18 cellular contexts compared by ENCODE assay signal in genomic region chr4:128596844-128597243, GRCh38.
"Had no signal": no experiment of that assay in that cellular context is flagged by ENCODE, and none has a peak within 500 bp of the region (broad histone marks: within the 10 kb centered on the region; RNA-seq: fewer than 3 reads in every experiment).

No MANE protein-coding gene starts in this region.

- H3K4me3 ChIP-seq: adrenal gland, cardiac muscle cell, ovary, thoracic aorta, upper lobe of right lung had no signal

- H3K27me3 ChIP-seq: adrenal gland, ovary, upper lobe of right lung had no signal

- H3K36me3 ChIP-seq: adrenal gland, cardiac muscle cell, ovary, thoracic aorta, upper lobe of right lung had no signal

- H3K36me3 Mint-ChIP-seq: stimulated activated effector memory CD8-positive, alpha-beta T cell treated with anti-CD3 and anti-CD28 coated beads, Interleukin-12 subunit alpha, Interleukin-12 subunit beta, amount 100 ng/mL, for 72 hours had no signal

- H3K27ac ChIP-seq: adrenal gland, cardiac muscle cell, ovary, thoracic aorta, upper lobe of right lung had no signal

- H3K27ac Mint-ChIP-seq: activated naive CD4-positive, alpha-beta T cell treated with anti-CD3 and anti-CD28 coated beads, Interleukin-2, amount 50 U/mL, for 72 hours; activated T-cell treated with anti-CD3 and anti-CD28 coated beads, Interleukin-2, amount 50 U/mL, for 72 hours; endodermal cell; naive thymus-derived CD4-positive, alpha-beta T cell; stimulated activated effector memory CD8-positive, alpha-beta T cell treated with anti-CD3 and anti-CD28 coated beads, Interleukin-12 subunit alpha, Interleukin-12 subunit beta, amount 100 ng/mL, for 72 hours had no signal

- H3K4me3 Mint-ChIP-seq: activated T-cell treated with anti-CD3 and anti-CD28 coated beads, Interleukin-2, amount 50 U/mL, for 72 hours; endodermal cell; naive thymus-derived CD4-positive, alpha-beta T cell; stimulated activated effector memory CD8-positive, alpha-beta T cell treated with anti-CD3 and anti-CD28 coated beads, Interleukin-12 subunit alpha, Interleukin-12 subunit beta, amount 100 ng/mL, for 72 hours had no signal

- ATAC-seq: naive thymus-derived CD4-positive, alpha-beta T cell; sciatic nerve; stimulated activated effector memory CD8-positive, alpha-beta T cell treated with anti-CD3 and anti-CD28 coated beads, Interleukin-12 subunit alpha, Interleukin-12 subunit beta, amount 100 ng/mL, for 72 hours had no signal

- H3K9me3 ChIP-seq: adrenal gland, ovary, thoracic aorta, upper lobe of right lung had no signal

- DNase-seq: activated CD4-positive, alpha-beta T cell treated with anti-CD3 and anti-CD28 coated beads for 1 hour; activated CD4-positive, alpha-beta T cell treated with anti-CD3 and anti-CD28 coated beads, Interleukin-2, amount 50 U/mL, for 4 hours; activated gamma-delta T cell; activated T-cell treated with anti-CD3 and anti-CD28 coated beads, Interleukin-2, amount 50 U/mL, for 72 hours; adrenal gland; endodermal cell; mesendoderm; naive thymus-derived CD4-positive, alpha-beta T cell; ovary; stimulated activated CD4-positive, alpha-beta T cell treated with anti-CD3 and anti-CD28 coated beads, Interleukin-4, amount 100 ng/mL, for 24 hours; T-helper 1 cell; T-helper 9 cell; upper lobe of right lung had no signal
